ENCODE assay signal across 13 cellular contexts in the genomic region with DNA sequence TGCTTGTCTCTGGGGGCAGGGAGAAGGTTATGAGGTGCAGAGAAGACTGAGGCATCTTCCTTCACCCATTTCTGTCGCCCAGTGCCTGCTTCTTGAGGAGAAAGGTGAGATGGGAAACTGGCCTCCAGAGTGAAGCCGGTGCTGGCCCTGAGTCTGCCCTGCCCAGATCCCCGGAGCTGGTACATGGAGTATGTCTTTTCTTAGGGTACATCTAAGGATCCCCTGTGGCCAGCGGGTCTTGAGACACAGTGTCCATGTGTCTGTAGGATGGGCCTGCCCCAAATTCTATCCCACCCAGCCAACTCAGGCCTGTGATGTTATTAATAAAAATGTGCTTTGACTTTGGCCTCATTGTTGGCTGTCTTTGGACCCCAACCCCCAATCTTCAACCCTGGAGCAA. TPM values are rescaled to one million over a fixed set of nuclear protein-coding genes. Genes with fewer than 3 reads are reported as not detected.
A peak's percentile ranks its signal among the peaks of the same experiment; 100 is the strongest.
DNase-seq lines count a peak whose midpoint lies in the region; ATAC-seq and TF ChIP-seq lines count a peak whose summit lies in the region.
"Had no signal": no experiment of that assay in that cellular context is flagged by ENCODE, and none has a peak within 500 bp of the region (broad histone marks: within the 10 kb centered on the region; RNA-seq: fewer than 3 reads in every experiment).

No MANE protein-coding gene starts in this region.

- H2AFZ ChIP-seq in PC-9 (no peak overlapping the region), mesenchymal stem cell (ENCODE audit: low read depth, low read length) (no peak overlapping the region)
- H2AFZ ChIP-seq: GM23248 had no signal

- ATAC-seq in body of pancreas: no peak

- no peaks in the 10 kb centered on the region for H3K79me1 ChIP-seq in mesenchymal stem cell (replicated peaks; ENCODE audit: low read length, poor library complexity, severe bottlenecking)

- no peak overlapping the region for H4K8ac ChIP-seq in mesenchymal stem cell (ENCODE audit: low read length)

- no peaks in the 10 kb centered on the region for H3K9me2 ChIP-seq in PC-9 (ENCODE audit: insufficient read depth)

- no peak overlapping the region for H3K18ac ChIP-seq in mesenchymal stem cell (ENCODE audit: low read depth in 1 of 2, low read length in 2 of 2)

- H3K4me1 ChIP-seq in PC-9 (replicated peaks; ENCODE audit: insufficient read depth): peaks cover 35% of the 10 kb centered on the region
- H3K4me1 ChIP-seq in body of pancreas: peaks cover 35% of the 10 kb centered on the region
- H3K4me1 ChIP-seq in mesenchymal stem cell (ENCODE audit: control insufficient read depth, insufficient read depth, low read depth, low read length): peaks cover 38% of the 10 kb centered on the region
- H3K4me1 ChIP-seq in stomach: peaks cover 22 to 51% (median 43%) of the 10 kb centered on the region in 4 donors
- H3K4me1 ChIP-seq in esophagus squamous epithelium: peaks cover 29 to 51% (median 31%) of the 10 kb centered on the region in 3 donors

- H2AK5ac ChIP-seq in mesenchymal stem cell (ENCODE audit: low read length, severe bottlenecking): peak overlapping the region; percentile 41

- TF ChIP-seq POLR2A in body of pancreas (IDR thresholded peaks at IDR 0.05) (no peak), stomach (IDR thresholded peaks at IDR 0.05) (no peak), esophagus squamous epithelium (IDR thresholded peaks at IDR 0.05) (no peak)

- no peaks in the 10 kb centered on the region for H3K9me3 ChIP-seq in PC-9 (ENCODE audit: insufficient read depth, low read depth)
- H3K9me3 ChIP-seq in body of pancreas: no peaks in the 10 kb centered on the region
- H3K9me3 ChIP-seq in mesenchymal stem cell (ENCODE audit: control insufficient read depth, low read length): no peaks in the 10 kb centered on the region
- no peaks in the 10 kb centered on the region for H3K9me3 ChIP-seq in stomach
- H3K9me3 ChIP-seq in esophagus squamous epithelium: no peaks in the 10 kb centered on the region
- H3K9me3 ChIP-seq: SJCRH30, testis had no signal

- BruUV-seq in PC-9 (replicated peaks; lab: Mats Ljungman, UMichigan): no TSS peak

- TF ChIP-seq CTCF in PC-9 (conservative IDR thresholded peaks at IDR 0.05): no peak
- no peak for TF ChIP-seq CTCF in body of pancreas (IDR thresholded peaks at IDR 0.05)
- TF ChIP-seq CTCF in stomach (IDR thresholded peaks at IDR 0.05): no peak
- TF ChIP-seq CTCF in GM10248 (IDR thresholded peaks at IDR 0.05; ENCODE audit: control extremely low read depth, extremely low read depth, low read depth, missing control alignments): no peak
- no peak for TF ChIP-seq CTCF in esophagus squamous epithelium (IDR thresholded peaks at IDR 0.05)

- no peak overlapping the region for H3K23ac ChIP-seq in mesenchymal stem cell (ENCODE audit: low read length in 2 of 2)

- no peak overlapping the region for H2BK5ac ChIP-seq in mesenchymal stem cell (ENCODE audit: low read depth, low read length, poor library complexity, severe bottlenecking)

- H3K79me2 ChIP-seq in PC-9 (ENCODE audit: low read depth): no peaks in the 10 kb centered on the region

- TF ChIP-seq EP300 in stomach (IDR thresholded peaks at IDR 0.05): no peak

- H3K27ac ChIP-seq in PC-9 (no peak overlapping the region), body of pancreas (peak overlapping the region; percentile 86 to 96 (median 91)), mesenchymal stem cell (ENCODE audit: low read length, poor library complexity, severe bottlenecking) (no peak overlapping the region), stomach (peak overlapping the region in 4 of 5 donors; percentile 77 to 91 (median 86)), esophagus squamous epithelium (peak overlapping the region in 2 of 4 donors; percentile 80 to 88)
- H3K27ac ChIP-seq: GM23248 had no signal

- H2BK120ac ChIP-seq in mesenchymal stem cell (ENCODE audit: low read depth, low read length): no peak overlapping the region

- intact Hi-C loops in PC-9 (cut with micrococcal nuclease; ENCODE audit: unreplicated experiment): loop anchor here (1.0 kb wide), 1 partner anchor 111 kb away; no protein-coding TSS in a partner anchor
- intact Hi-C loops in body of pancreas (cut with DNase I): loop anchor here (5.0 to 10.0 kb wide), 2 partner anchors 48 to 176 kb away; no protein-coding TSS in a partner anchor
- intact Hi-C loops in stomach (cut with DNase I; ENCODE audit: low total_unique reads): loop anchor here (5.0 to 10.0 kb wide), 2 partner anchors 46 to 113 kb away; no protein-coding TSS in a partner anchor
- intact Hi-C loops in esophagus squamous epithelium (cut with DNase I): loop anchor here (5.0 to 10.0 kb wide), 2 partner anchors 46 to 113 kb away; no protein-coding TSS in a partner anchor

- 70 to 75% methylated on average over 3 to 4 of the region's 4 CpGs for WGBS in body of pancreas, 2 donors
- 96% methylated on average over 3 of the region's 4 CpGs for WGBS in mesenchymal stem cell
- WGBS in stomach, 5 donors: 89 to 100% (median 90%) methylated on average over 4 of the region's 4 CpGs
- WGBS in esophagus squamous epithelium, 2 donors: 87 to 100% methylated on average over 2 of the region's 4 CpGs

- H3K9ac ChIP-seq in mesenchymal stem cell (ENCODE audit: low read length): peak overlapping the region; percentile 78

- no peak overlapping the region for H3K4me3 ChIP-seq in PC-9
- no peak overlapping the region for H3K4me3 ChIP-seq in body of pancreas
- no peak overlapping the region for H3K4me3 ChIP-seq in mesenchymal stem cell (ENCODE audit: insufficient read depth in 1 of 2, low read depth in 1 of 2, low read length in 2 of 2)
- H3K4me3 ChIP-seq in stomach: no peak overlapping the region
- H3K4me3 ChIP-seq in esophagus squamous epithelium: no peak overlapping the region
- H3K4me3 ChIP-seq: dorsolateral prefrontal cortex, GM23248, SJCRH30, testis had no signal

- no peaks in the 10 kb centered on the region for H4K20me1 ChIP-seq in PC-9 (ENCODE audit: insufficient read depth)

- H3K27me3 ChIP-seq in PC-9 (ENCODE audit: insufficient read depth, low read depth) (no peaks in the 10 kb centered on the region), body of pancreas (no peaks in the 10 kb centered on the region), mesenchymal stem cell (ENCODE audit: control insufficient read depth in 1 of 2, insufficient read depth in 1 of 2, low read length in 2 of 2) (no peaks in the 10 kb centered on the region), stomach (peaks cover 0 to 13% (median 0%) of the 10 kb centered on the region in 3 donors), esophagus squamous epithelium (peaks cover 0 to 13% (median 0%) of the 10 kb centered on the region in 4 donors)
- H3K27me3 ChIP-seq: SJCRH30, testis had no signal

- POLR2A ChIA-PET in PC-9 (lab: Charles Lee; ENCODE audit: unreplicated experiment): no interaction called here
- POLR2A ChIA-PET in GM10248 (lab: Yijun Ruan, JAX): no interaction called here

- H2BK12ac ChIP-seq in mesenchymal stem cell (ENCODE audit: low read length in 2 of 2): peak overlapping the region in 1 of 2 experiments; percentile 51

- H3K4me2 ChIP-seq in PC-9 (peak overlapping the region; percentile 82; the same call in 1 of the 2 replicates), mesenchymal stem cell (ENCODE audit: low read length, poor library complexity, severe bottlenecking) (no peak overlapping the region)

- CTCF ChIA-PET in PC-9 (lab: Charles Lee) (no interaction called here), GM10248 (lab: Yijun Ruan, JAX) (interaction anchor here (1.2 to 18.3 kb wide), 4 partner anchors 17 to 183 kb away, joined by 3 to 231 read pairs (median 38); no protein-coding TSS in a partner anchor)

- peaks cover 24% of the 10 kb centered on the region for H3F3A ChIP-seq in PC-9 (ENCODE audit: insufficient read depth, low read depth)

- H3K36me3 ChIP-seq in PC-9 (ENCODE audit: low read depth): no peaks in the 10 kb centered on the region
- H3K36me3 ChIP-seq in body of pancreas (replicated peaks in 1 of 2; ENCODE audit: insufficient read depth in 1 of 2, low read depth in 2 of 2): no peaks in the 10 kb centered on the region
- no peaks in the 10 kb centered on the region for H3K36me3 ChIP-seq in mesenchymal stem cell (ENCODE audit: control insufficient read depth in 1 of 2, insufficient read depth in 2 of 2, low read depth in 1 of 2, low read length in 2 of 2)
- H3K36me3 ChIP-seq in stomach: no peaks in the 10 kb centered on the region
- H3K36me3 ChIP-seq in esophagus squamous epithelium: no peaks in the 10 kb centered on the region
- H3K36me3 ChIP-seq: SJCRH30 had no signal

- H3K4ac ChIP-seq in mesenchymal stem cell (ENCODE audit: low read depth in 1 of 2, low read length in 2 of 2): no peak overlapping the region

- no peak for DNase-seq in PC-9
- DNase-seq in body of pancreas: no peak
- no peak for DNase-seq in mesenchymal stem cell
- no peak for DNase-seq in stomach
- no peak for DNase-seq in GM10248 (ENCODE audit: extremely low spot score)
- DNase-seq in AG20443 (ENCODE audit: low spot score): no peak
- DNase-seq in esophagus squamous epithelium (lab: John Stamatoyannopoulos, UW): no peak
- DNase-seq: activated effector memory CD4-positive, alpha-beta T cell treated with Interleukin-2 at 50 U/mL for 16 hours; occipital lobe; SJCRH30 had no signal

- peak overlapping the region; percentile 62 for H4K91ac ChIP-seq in mesenchymal stem cell (ENCODE audit: low read length)

- H3K14ac ChIP-seq in mesenchymal stem cell (ENCODE audit: low read length in 2 of 2): no peak overlapping the region

- H2BK15ac ChIP-seq in mesenchymal stem cell (ENCODE audit: low read depth, poor library complexity, severe bottlenecking): no peak overlapping the region

RNA-seq across cellular contexts. Expression of a gene that starts 8.8 kb away (rescaled TPM):
- total RNA-seq in PC-9 (2021): 24.6 and 28.4 TPM in 2 replicates
- 1 to 10 TPM; 2.3 to 5.7 TPM for total RNA-seq in body of pancreas
- polyA plus RNA-seq in mesenchymal stem cell (2013, experiment 1 of 2): 15.2 TPM
- 15.1 TPM for polyA plus RNA-seq in mesenchymal stem cell (2013, experiment 2 of 2)
- 10 to 100 TPM in 3 of 5 donors, 1 to 10 TPM in 2; 2.9 to 97.0 (median 22.3) TPM for total RNA-seq in stomach
- polyA plus RNA-seq in stomach: 10 to 100 TPM; 14.6 to 31.5 (median 24.6) TPM
- 10 to 100 TPM; 14.3 to 26.2 (median 20.0) TPM for total RNA-seq in esophagus squamous epithelium

RNA-seq across cellular contexts. Expression of a gene that starts 32.2 kb away (rescaled TPM):
- total RNA-seq in PC-9 (2021) (78.3 and 86.9 TPM in 2 replicates), body of pancreas (10 to 100 TPM; 17.5 to 25.9 TPM), stomach (100 to 1,000 TPM in 3 of 5 donors, 10 to 100 TPM in 2; 46.3 to 149 (median 105) TPM), esophagus squamous epithelium (10 to 100 TPM; 21.8 to 39.2 (median 35.3) TPM)
- 4.6 TPM for polyA plus RNA-seq in mesenchymal stem cell (2013, experiment 1 of 2)
- 4.5 TPM for polyA plus RNA-seq in mesenchymal stem cell (2013, experiment 2 of 2)
- 10 to 100 TPM; 14.1 to 17.1 (median 14.3) TPM for polyA plus RNA-seq in stomach

Comparison
In these comparisons a context has a peak if more than half of its experiments do, and no peak if none do; other contexts are left out.
1. H3K27ac ChIP-seq: peak in body of pancreas (4 of 4) and stomach (4 of 5); none in PC-9 (single experiment) and mesenchymal stem cell (single experiment).